ENCODE assay signal across 8 cellular contexts in the genomic region with DNA sequence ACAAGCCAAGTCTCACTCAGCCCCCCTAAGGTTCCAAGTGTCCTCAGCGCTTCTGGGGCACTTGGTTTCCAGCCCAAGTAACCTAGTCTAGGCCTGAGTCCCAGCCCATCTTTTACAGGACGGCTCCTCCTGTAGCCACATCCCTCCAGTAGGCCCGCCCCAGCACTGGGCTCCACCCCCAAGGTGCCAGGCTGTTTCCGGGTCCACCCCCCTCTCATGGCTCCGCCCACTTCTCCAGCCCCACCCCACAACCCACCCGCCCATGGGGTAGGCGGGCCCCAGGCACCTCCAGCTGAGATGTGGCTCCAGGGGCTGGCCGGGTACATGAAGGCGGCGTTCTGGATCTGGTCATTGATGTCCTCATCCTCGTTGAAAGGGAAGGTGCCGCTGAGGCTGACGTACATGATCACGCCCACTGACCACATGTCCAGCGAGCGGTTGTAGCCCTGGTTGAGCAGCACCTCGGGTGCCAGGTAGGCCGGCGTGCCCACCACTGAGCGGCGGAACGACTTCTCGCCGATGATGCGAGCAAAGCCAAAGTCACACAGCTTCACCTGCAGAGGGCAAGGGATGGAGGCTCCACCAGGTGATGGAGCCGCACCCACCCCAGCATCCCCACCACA. TPM values are rescaled to one million over a fixed set of nuclear protein-coding genes. Genes with fewer than 3 reads are reported as not detected.
DNase-seq lines count a peak whose midpoint lies in the region; TF ChIP-seq lines count a peak whose summit lies in the region.

No MANE protein-coding gene starts in this region.

- no peak for TF ChIP-seq CTCF in prostate gland (IDR thresholded peaks at IDR 0.05)
- TF ChIP-seq CTCF in thyroid gland (IDR thresholded peaks at IDR 0.05): no peak

- H3K4me1 Mint-ChIP-seq in activated CD4-positive, alpha-beta memory T cell treated with anti-CD3 and anti-CD28 coated beads, Interleukin-2, amount 10 ng/mL, durations not matched to agents 7 days and 5 days: peaks cover 16% of the 10 kb centered on the region

- intact Hi-C loops in prostate gland (cut with DNase I) (no loop called here), thyroid gland (cut with DNase I) (no loop called here)

- no peak overlapping the region for H3K4me3 ChIP-seq in prostate gland
- no peak overlapping the region for H3K4me3 ChIP-seq in thyroid gland (replicated peaks in 1 of 3)

- TF ChIP-seq POLR2A in prostate gland (IDR thresholded peaks at IDR 0.05): no peak
- TF ChIP-seq POLR2A in thyroid gland (IDR thresholded peaks at IDR 0.05): no peak

- POLR2A ChIA-PET in activated CD4-positive, alpha-beta memory T cell treated with anti-CD3 and anti-CD28 coated beads, Interleukin-2, amount 10 ng/mL, durations not matched to agents 7 days and 5 days (lab: Charles Lee): interaction anchor here (1.3 kb wide), 1 partner anchor 66 kb away, joined by 3 read pairs; no protein-coding TSS in a partner anchor

- H3K9me3 ChIP-seq in prostate gland (no peaks in the 10 kb centered on the region), thyroid gland (no peaks in the 10 kb centered on the region)

- H3K27ac Mint-ChIP-seq in activated CD4-positive, alpha-beta memory T cell treated with anti-CD3 and anti-CD28 coated beads, Interleukin-2, amount 10 ng/mL, durations not matched to agents 7 days and 5 days: no peak overlapping the region

- WGBS in prostate gland: 84% methylated on average over 26 of the region's 26 CpGs
- 83 to 93% methylated on average over 9 to 19 of the region's 26 CpGs for WGBS in thyroid gland, 2 donors

- H3K4me3 Mint-ChIP-seq in activated CD4-positive, alpha-beta memory T cell treated with anti-CD3 and anti-CD28 coated beads, Interleukin-2, amount 10 ng/mL, durations not matched to agents 7 days and 5 days: no peak overlapping the region

- H3K27ac ChIP-seq in prostate gland: no peak overlapping the region
- H3K27ac ChIP-seq in thyroid gland: no peak overlapping the region

- H3K36me3 ChIP-seq in prostate gland: peaks cover 0 to 3% of the 10 kb centered on the region in 2 donors
- H3K36me3 ChIP-seq in thyroid gland: peaks cover 58 to 67% of the 10 kb centered on the region in 2 donors

- peaks cover 82% of the 10 kb centered on the region for H3K36me3 Mint-ChIP-seq in activated CD4-positive, alpha-beta memory T cell treated with anti-CD3 and anti-CD28 coated beads, Interleukin-2, amount 10 ng/mL, durations not matched to agents 7 days and 5 days (ENCODE audit: low read depth)

- CTCF ChIA-PET in activated CD4-positive, alpha-beta memory T cell treated with anti-CD3 and anti-CD28 coated beads, Interleukin-2, amount 10 ng/mL, durations not matched to agents 7 days and 5 days (lab: Charles Lee): interaction anchor here (1.6 kb wide), 1 partner anchor 26 kb away, joined by 5 read pairs; no protein-coding TSS in a partner anchor

- H3K27me3 Mint-ChIP-seq in activated CD4-positive, alpha-beta memory T cell treated with anti-CD3 and anti-CD28 coated beads, Interleukin-2, amount 10 ng/mL, durations not matched to agents 7 days and 5 days: no peaks in the 10 kb centered on the region

- H3K27me3 ChIP-seq in prostate gland (replicated peaks; ENCODE audit: insufficient read depth) (no peaks in the 10 kb centered on the region), thyroid gland (no peaks in the 10 kb centered on the region)

- no peaks in the 10 kb centered on the region for H3K9me3 Mint-ChIP-seq in activated CD4-positive, alpha-beta memory T cell treated with anti-CD3 and anti-CD28 coated beads, Interleukin-2, amount 10 ng/mL, durations not matched to agents 7 days and 5 days

- DNase-seq in NCI-H2227 (lab: John Stamatoyannopoulos, UW; ENCODE audit: unreplicated experiment) (peak; percentile 14), NCI-H2227 treated with DMSO at 0.1 percent for 48 hours (lab: John Stamatoyannopoulos, UW) (no peak), glomerular visceral epithelial cell (ENCODE audit: extremely low spot score) (peak; percentile 28), NCI-H1417 treated with DMSO at 0.1 percent for 48 hours (lab: John Stamatoyannopoulos, UW) (no peak), prostate gland (ENCODE audit: low spot score) (no peak), thyroid gland (no peak)
- DNase-seq in activated CD4-positive, alpha-beta memory T cell treated with anti-CD3 and anti-CD28 coated beads, Interleukin-2, amount 10 ng/mL, durations not matched to agents 7 days and 5 days: peak; percentile 71
- peak; percentile 29 to 66 (median 60) for DNase-seq in stimulated activated naive CD4-positive, alpha-beta T cell (lab: John Stamatoyannopoulos, UW)

- H3K4me1 ChIP-seq in prostate gland (replicated peaks) (no peaks in the 10 kb centered on the region), thyroid gland (no peaks in the 10 kb centered on the region)

RNA-seq across cellular contexts. Expression of a gene that starts 17.2 kb away (rescaled TPM):
- total RNA-seq in activated CD4-positive, alpha-beta memory T cell treated with anti-CD3 and anti-CD28 coated beads, Interleukin-2, amount 10 ng/mL, durations not matched to agents 7 days and 5 days: under 1 TPM; 0.15 to 0.20 TPM
- 10 to 100 TPM in 1 of 2 donors, 1 to 10 TPM in 1; 8.6 to 28.1 TPM for total RNA-seq in prostate gland
- 1 to 10 TPM; 1.7 to 3.2 (median 2.7) TPM for total RNA-seq in thyroid gland

RNA-seq across cellular contexts. Expression of a gene that starts 38.7 kb away (rescaled TPM):
- total RNA-seq in activated CD4-positive, alpha-beta memory T cell treated with anti-CD3 and anti-CD28 coated beads, Interleukin-2, amount 10 ng/mL, durations not matched to agents 7 days and 5 days: 100 to 1,000 TPM; 167 to 177 TPM
- total RNA-seq in prostate gland (10 to 100 TPM; 38.9 to 41.8 TPM), thyroid gland (10 to 100 TPM; 23.7 to 40.7 (median 32.7) TPM)

RNA-seq across cellular contexts. Expression of a gene that starts 42.2 kb away (rescaled TPM):
- total RNA-seq in activated CD4-positive, alpha-beta memory T cell treated with anti-CD3 and anti-CD28 coated beads, Interleukin-2, amount 10 ng/mL, durations not matched to agents 7 days and 5 days: 1 to 10 TPM; 3.1 to 3.4 TPM
- total RNA-seq in prostate gland (not detected), thyroid gland (not detected)

RNA-seq across cellular contexts. Expression of a gene that starts 53.3 kb away (rescaled TPM):
- total RNA-seq in activated CD4-positive, alpha-beta memory T cell treated with anti-CD3 and anti-CD28 coated beads, Interleukin-2, amount 10 ng/mL, durations not matched to agents 7 days and 5 days: 1 to 10 TPM; 5.3 to 5.6 TPM
- total RNA-seq in prostate gland (1 to 10 TPM in 1 of 2 donors, not detected in 1; 2.2 TPM), thyroid gland (10 to 100 TPM in 2 of 4 donors, 1 to 10 TPM in 2; 9.0 to 21.9 (median 12.7) TPM)

Comparison
In these comparisons a context has a peak if more than half of its experiments do, and no peak if none do; other contexts are left out.
1. DNase-seq: peak in NCI-H2227 (single experiment), activated CD4-positive, alpha-beta memory T cell treated with anti-CD3 and anti-CD28 coated beads, Interleukin-2, amount 10 ng/mL, durations not matched to agents 7 days and 5 days (single experiment), glomerular visceral epithelial cell (single experiment) and stimulated activated naive CD4-positive, alpha-beta T cell (6 of 6); none in NCI-H2227 treated with DMSO at 0.1 percent for 48 hours (single experiment), NCI-H1417 treated with DMSO at 0.1 percent for 48 hours (single experiment), prostate gland (single experiment) and thyroid gland (0 of 2).
2. RNA of a gene that starts 42.2 kb away (total RNA-seq): 3.1 to 3.4 TPM in activated CD4-positive, alpha-beta memory T cell treated with anti-CD3 and anti-CD28 coated beads, Interleukin-2, amount 10 ng/mL, durations not matched to agents 7 days and 5 days; not detected in prostate gland and not detected in thyroid gland; every median in the first group is over 4 times any median in the second.